ENCODE assay signal across 8 cellular contexts in genomic region chr7:155296006-155296787, GRCh38. TPM values are rescaled to one million over a fixed set of nuclear protein-coding genes. Genes with fewer than 3 reads are reported as not detected.
DNase-seq lines count a peak whose midpoint lies in the region; ATAC-seq and TF ChIP-seq lines count a peak whose summit lies in the region.

No MANE protein-coding gene starts in this region.

- 0 out of 2 replicates have a peak, but pooled peaks cover under 1% of the 10 kb centered on the region for H3K36me3 ChIP-seq in ACC112 (ENCODE audit: insufficient read depth, low read length)
- H3K36me3 ChIP-seq in brain microvascular endothelial cell (replicated peaks), result no peaks in the 10 kb centered on the region

- H3K36me3 Mint-ChIP-seq in HFFc6 (ENCODE audit: low read depth) (peaks cover 4% of the 10 kb centered on the region; the same call in 1 of the 2 replicates), mesothelial cell of epicardium (peaks cover under 1% of the 10 kb centered on the region)

- H3K27me3 ChIP-seq in ACC112 (ENCODE audit: insufficient read depth, low read length) (no peaks in the 10 kb centered on the region), brain microvascular endothelial cell (replicated peaks) (no peaks in the 10 kb centered on the region)

- H3K27ac ChIP-seq in ACC112 (ENCODE audit: low read depth, low read length) (peak overlapping the region; percentile 94), brain microvascular endothelial cell (peak overlapping the region; percentile 88)

- H3K4me1 ChIP-seq in ACC112 (ENCODE audit: control insufficient read depth, insufficient read depth, low read length, unreplicated experiment), result peaks cover 32% of the 10 kb centered on the region

- H3K4me3 ChIP-seq in ACC112 (ENCODE audit: low read depth, low read length) (peak overlapping the region; percentile 94), brain microvascular endothelial cell (ENCODE audit: low read depth, low read length) (peak overlapping the region; percentile 57)

- no peak for ATAC-seq in GM21786 (IDR thresholded peaks at IDR 0.05; ENCODE audit: unreplicated experiment)
- no peak for ATAC-seq in GM19455 (IDR thresholded peaks at IDR 0.05; ENCODE audit: unreplicated experiment)

- no peak for TF ChIP-seq CTCF in HFFc6 (IDR thresholded peaks at IDR 0.05)
- TF ChIP-seq CTCF in brain microvascular endothelial cell (IDR thresholded peaks at IDR 0.05; ENCODE audit: low read depth, low read length, missing control alignments), result no peak
- TF ChIP-seq CTCF in mesothelial cell of epicardium (IDR thresholded peaks at IDR 0.05; ENCODE audit: unreplicated experiment), result no peak

- H3K27ac Mint-ChIP-seq in HFFc6, result peak overlapping the region; percentile 87
- peak overlapping the region; percentile 92 for H3K27ac Mint-ChIP-seq in mesothelial cell of epicardium

- H3K4me1 Mint-ChIP-seq in HFFc6 (ENCODE audit: low read depth) (peaks cover 31% of the 10 kb centered on the region), mesothelial cell of epicardium (peaks cover 35% of the 10 kb centered on the region)

- H3K27me3 Mint-ChIP-seq in HFFc6 (ENCODE audit: insufficient read depth) (peaks cover 3% of the 10 kb centered on the region), mesothelial cell of epicardium (ENCODE audit: low read depth) (no peaks in the 10 kb centered on the region)

- no peak overlapping the region for H2AFZ ChIP-seq in ACC112 (ENCODE audit: low read length, unreplicated experiment)

- in situ Hi-C loops in brain microvascular endothelial cell (cut with HindIII; ENCODE audit: low pct_ligation_motif_present, low sequenced_read_pairs), result no loop called here

- H3K79me2 ChIP-seq in ACC112 (ENCODE audit: control insufficient read depth, insufficient read depth, low read length, unreplicated experiment), result peaks cover 30% of the 10 kb centered on the region

- H3K4me3 Mint-ChIP-seq in HFFc6 (peak overlapping the region; percentile 84), mesothelial cell of epicardium (peak overlapping the region; percentile 67)

- DNase-seq in HFFc6, result no peak
- no peak for DNase-seq in brain microvascular endothelial cell
- DNase-seq in mesothelial cell of epicardium (ENCODE audit: low spot score in 2 of 2, unreplicated experiment in 2 of 2), result no peak
- no peak for DNase-seq in glomerular visceral epithelial cell (ENCODE audit: extremely low spot score)
- no peak for DNase-seq in pons (ENCODE audit: low spot score)

- H3K9me3 Mint-ChIP-seq in HFFc6 (no peaks in the 10 kb centered on the region), mesothelial cell of epicardium (peaks cover 10% of the 10 kb centered on the region)

RNA-seq across cellular contexts. Expression of gene INSIG1, which starts 1.5 kb away (rescaled TPM):
- 10 to 100 TPM in 3 of 6 experiments, 1 to 10 TPM in 3; 7.1 to 11.0 (median 9.9) TPM for total RNA-seq in HFFc6 (2021; fragmentation: NEBNext Ultra II Directional; extraction: Animal tissue kit (Norgen Biotek cat#: 25700))
- total RNA-seq in mesothelial cell of epicardium, result 38.2 to 44.3 TPM (median 39.1 TPM) in 3 replicates
